In genomic region chr12:108713471-108713870, GRCh38 we compare ENCODE assay signal across 26 cellular contexts. TPM values are rescaled to one million over a fixed set of nuclear protein-coding genes. Genes with fewer than 3 reads are reported as not detected.
DNase-seq lines count a peak whose midpoint lies in the region; ATAC-seq and TF ChIP-seq lines count a peak whose summit lies in the region.
"Had no signal": no experiment of that assay in that cellular context is flagged by ENCODE, and none has a peak within 500 bp of the region (broad histone marks: within the 10 kb centered on the region; RNA-seq: fewer than 3 reads in every experiment).

No MANE protein-coding gene starts in this region.

- H3K4me1 ChIP-seq in left ventricle myocardium inferior = peaks cover 96% of the 10 kb centered on the region

- intact Hi-C loops in left ventricle myocardium inferior (cut with micrococcal nuclease) (no loop called here), Right ventricle myocardium inferior (cut with DNase I) (no loop called here)

- DNase-seq in left ventricle myocardium inferior (no peak), Right ventricle myocardium inferior (ENCODE audit: missing footprints) (no peak), chondrocyte (ENCODE audit: low spot score) (no peak), NOMO-1 treated with DMSO at 0.1 percent for 48 hours (lab: John Stamatoyannopoulos, UW; ENCODE audit: unreplicated experiment) (no peak), occipital lobe (lab: John Stamatoyannopoulos, UW) (no peak), left lobe of liver (ENCODE audit: low spot score) (no peak)
- no peak for DNase-seq in stimulated activated naive CD4-positive, alpha-beta T cell treated with Interleukin-2 at 50 U/mL for 16 hours (lab: John Stamatoyannopoulos, UW)
- DNase-seq: activated CD4-positive, alpha-beta T cell treated with anti-CD3 and anti-CD28 coated beads for 36 hours; activated naive CD4-positive, alpha-beta T cell; activated T-cell treated with anti-CD3 and anti-CD28 coated beads, Interleukin-2, amount 50 U/mL, for 4 hours; amniotic stem cell; BE2C; Calu3; dorsolateral prefrontal cortex; foreskin keratinocyte; immature natural killer cell; left ventricle myocardium superior; MM.1S; mucosa of descending colon; NCI-H1436 treated with DMSO at 0.1 percent for 48 hours; NCI-H524; spleen; stimulated activated CD4-positive, alpha-beta T cell treated with anti-CD3 and anti-CD28 coated beads, Interleukin-4, amount 100 ng/mL, for 4 hours; stimulated activated naive CD8-positive, alpha-beta T cell treated with anti-CD3 and anti-CD28 coated beads, Interleukin-15, amount 100 ng/mL, for 72 hours had no signal

- no peak overlapping the region for H3K4me3 ChIP-seq in left ventricle myocardium inferior
- H3K4me3 ChIP-seq: mucosa of descending colon, spleen, tibial nerve had no signal

- TF ChIP-seq CTCF in left ventricle myocardium inferior (IDR thresholded peaks at IDR 0.05; ENCODE audit: borderline replicate concordance) (no peak), chondrocyte (IDR thresholded peaks at IDR 0.05) (no peak), nephron (IDR thresholded peaks at IDR 0.05; ENCODE audit: unreplicated experiment in 3 of 3) (no peak)

- H3K4me1 Mint-ChIP-seq in chondrocyte (ENCODE audit: low read depth) = peaks cover 71% of the 10 kb centered on the region
- H3K4me1 Mint-ChIP-seq in nephron = peaks cover 54% of the 10 kb centered on the region
- H3K4me1 Mint-ChIP-seq: immature natural killer cell had no signal

- H3K9me3 Mint-ChIP-seq in chondrocyte (ENCODE audit: low read depth) (no peaks in the 10 kb centered on the region), nephron (no peaks in the 10 kb centered on the region)
- H3K9me3 Mint-ChIP-seq: activated T-cell treated with anti-CD3 and anti-CD28 coated beads, Interleukin-2, amount 50 U/mL, for 4 hours; immature natural killer cell; stimulated activated naive CD8-positive, alpha-beta T cell treated with anti-CD3 and anti-CD28 coated beads, Interleukin-15, amount 100 ng/mL, for 72 hours had no signal

- no peaks in the 10 kb centered on the region for H3K27me3 Mint-ChIP-seq in chondrocyte (ENCODE audit: low read depth)
- no peaks in the 10 kb centered on the region for H3K27me3 Mint-ChIP-seq in nephron (ENCODE audit: low read depth)
- H3K27me3 Mint-ChIP-seq: activated CD4-positive, alpha-beta T cell treated with anti-CD3 and anti-CD28 coated beads for 36 hours; stimulated activated naive CD8-positive, alpha-beta T cell treated with anti-CD3 and anti-CD28 coated beads, Interleukin-15, amount 100 ng/mL, for 72 hours had no signal

- peaks cover 2% of the 10 kb centered on the region for H3K36me3 Mint-ChIP-seq in chondrocyte (ENCODE audit: low read depth)
- H3K36me3 Mint-ChIP-seq in nephron (ENCODE audit: low read depth) = peaks cover 13% of the 10 kb centered on the region

- peaks cover 8% of the 10 kb centered on the region for H3K36me3 ChIP-seq in left ventricle myocardium inferior

- peak overlapping the region; percentile 71 for H3K27ac Mint-ChIP-seq in chondrocyte (ENCODE audit: unreplicated experiment)
- peak overlapping the region; percentile 66 to 97 (median 88) for H3K27ac Mint-ChIP-seq in nephron
- H3K27ac Mint-ChIP-seq: activated CD4-positive, alpha-beta T cell treated with anti-CD3 and anti-CD28 coated beads for 36 hours; immature natural killer cell; stimulated activated naive CD8-positive, alpha-beta T cell treated with anti-CD3 and anti-CD28 coated beads, Interleukin-15, amount 100 ng/mL, for 72 hours had no signal

- no peak overlapping the region for H3K4me3 Mint-ChIP-seq in chondrocyte (ENCODE audit: unreplicated experiment)
- peak overlapping the region in 2 of 3 experiments; percentile 40 to 70 for H3K4me3 Mint-ChIP-seq in nephron
- H3K4me3 Mint-ChIP-seq: activated CD4-positive, alpha-beta T cell treated with anti-CD3 and anti-CD28 coated beads for 36 hours; activated T-cell treated with anti-CD3 and anti-CD28 coated beads, Interleukin-2, amount 50 U/mL, for 4 hours; immature natural killer cell; stimulated activated naive CD8-positive, alpha-beta T cell treated with anti-CD3 and anti-CD28 coated beads, Interleukin-15, amount 100 ng/mL, for 72 hours had no signal

- H3K27me3 ChIP-seq in left ventricle myocardium inferior (ENCODE audit: low read depth) = no peaks in the 10 kb centered on the region
- H3K27me3 ChIP-seq: BE2C, dorsolateral prefrontal cortex, foreskin keratinocyte, spleen, tibial nerve had no signal

- ATAC-seq in Right ventricle myocardium inferior (no peak), left lobe of liver (no peak)
- ATAC-seq: activated CD4-positive, alpha-beta T cell treated with anti-CD3 and anti-CD28 coated beads for 36 hours; activated T-cell treated with anti-CD3 and anti-CD28 coated beads, Interleukin-2, amount 50 U/mL, for 4 hours; foreskin keratinocyte; left ventricle myocardium superior; mucosa of descending colon; stimulated activated naive CD8-positive, alpha-beta T cell treated with anti-CD3 and anti-CD28 coated beads, Interleukin-15, amount 100 ng/mL, for 72 hours had no signal

- H3K9me3 ChIP-seq in left ventricle myocardium inferior (replicated peaks) = no peaks in the 10 kb centered on the region
- H3K9me3 ChIP-seq: BE2C, mucosa of descending colon, spleen, tibial nerve had no signal

- peak overlapping the region; percentile 43 for H3K27ac ChIP-seq in left ventricle myocardium inferior (replicated peaks)
- H3K27ac ChIP-seq: foreskin keratinocyte had no signal

RNA-seq across cellular contexts. Expression of gene CORO1C, which starts 17.8 kb away (rescaled TPM):
- 59.6 TPM for total RNA-seq in left ventricle myocardium inferior
- total RNA-seq in Right ventricle myocardium inferior = 76.4 TPM
- total RNA-seq in chondrocyte = 266 to 336 TPM (median 325 TPM) in 3 replicates
- total RNA-seq in occipital lobe = 166 TPM
- 39.2 TPM for total RNA-seq in left lobe of liver
